Comparison of ENCODE assay signal across 40 cellular contexts in genomic region chr3:40083066-40083465, GRCh38.
"Had no signal": no experiment of that assay in that cellular context is flagged by ENCODE, and none has a peak within 500 bp of the region (broad histone marks: within the 10 kb centered on the region; RNA-seq: fewer than 3 reads in every experiment).

No MANE protein-coding gene starts in this region.

- H3K27ac Mint-ChIP-seq: activated CD4-positive, alpha-beta memory T cell treated with anti-CD3 and anti-CD28 coated beads, Interleukin-2, amount 10 ng/mL, durations not matched to agents 7 days and 5 days; activated CD4-positive, alpha-beta T cell treated with anti-CD3 and anti-CD28 coated beads for 36 hours; activated CD4-positive, alpha-beta T cell treated with anti-CD3 and anti-CD28 coated beads, Interleukin-2, amount 10 ng/mL, durations not matched to agents 7 days and 5 days; activated CD8-positive, alpha-beta memory T cell treated with anti-CD3 and anti-CD28 coated beads, Interleukin-2, amount 10 ng/mL, durations not matched to agents 7 days and 5 days; activated CD8-positive, alpha-beta T cell treated with anti-CD3 and anti-CD28 coated beads, Interleukin-2, amount 10 ng/mL, durations not matched to agents 7 days and 5 days; activated naive CD4-positive, alpha-beta T cell treated with anti-CD3 and anti-CD28 coated beads for 36 hours; activated naive CD4-positive, alpha-beta T cell treated with anti-CD3 and anti-CD28 coated beads, Interleukin-2, amount 50 U/mL, for 72 hours; activated naive CD8-positive, alpha-beta T cell treated with anti-CD3 and anti-CD28 coated beads for 36 hours; activated T-cell treated with anti-CD3 and anti-CD28 coated beads, Interleukin-2, amount 50 U/mL, for 72 hours; activated T-helper 1 cell treated with anti-CD3 and anti-CD28 coated beads, Interleukin-12 subunit alpha, Interleukin-12 subunit beta, Interleukin-2, Interleukin-4 antibody, amounts not matched to agents 30 ng/mL and 10 ng/mL and 1 ng/mL, durations not matched to agents 14 hours and 24 hours and 36 hours; activated T-helper 17 cell treated with anti-CD3 and anti-CD28 coated beads, Interleukin-2, amount 50 U/mL, for 72 hours; T-helper 1 cell treated with Interleukin-12 subunit alpha and Interleukin-12 subunit beta and Interleukin-4 antibody, amounts not matched to agents 30 μg/mL and 1 μg/mL, for 36 hours; T-helper 2 cell treated with Interferon-gamma antibody and Interleukin-4, amounts not matched to agents 5 μg/mL and 100 μg/mL, for 36 hours; WTC11 had no signal

- H3K4me3 Mint-ChIP-seq: activated CD4-positive, alpha-beta memory T cell treated with anti-CD3 and anti-CD28 coated beads, Interleukin-2, amount 10 ng/mL, durations not matched to agents 7 days and 5 days; activated CD4-positive, alpha-beta T cell treated with anti-CD3 and anti-CD28 coated beads for 36 hours; activated CD4-positive, alpha-beta T cell treated with anti-CD3 and anti-CD28 coated beads, Interleukin-2, amount 10 ng/mL, durations not matched to agents 7 days and 5 days; activated CD8-positive, alpha-beta memory T cell treated with anti-CD3 and anti-CD28 coated beads, Interleukin-2, amount 10 ng/mL, durations not matched to agents 7 days and 5 days; activated CD8-positive, alpha-beta T cell treated with anti-CD3 and anti-CD28 coated beads, Interleukin-2, amount 10 ng/mL, durations not matched to agents 7 days and 5 days; activated naive CD4-positive, alpha-beta T cell treated with anti-CD3 and anti-CD28 coated beads for 36 hours; activated naive CD8-positive, alpha-beta T cell treated with anti-CD3 and anti-CD28 coated beads for 36 hours; activated T-cell treated with anti-CD3 and anti-CD28 coated beads, Interleukin-2, amount 50 U/mL, for 4 hours; activated T-cell treated with anti-CD3 and anti-CD28 coated beads, Interleukin-2, amount 50 U/mL, for 72 hours; activated T-helper 1 cell treated with anti-CD3 and anti-CD28 coated beads, Interleukin-12 subunit alpha, Interleukin-12 subunit beta, Interleukin-2, Interleukin-4 antibody, amounts not matched to agents 30 ng/mL and 10 ng/mL and 1 ng/mL, durations not matched to agents 14 hours and 24 hours and 36 hours; activated T-helper 17 cell treated with anti-CD3 and anti-CD28 coated beads, Interleukin-2, amount 50 U/mL, for 72 hours; central memory CD8-positive, alpha-beta T cell; T-helper 1 cell treated with Interleukin-12 subunit alpha and Interleukin-12 subunit beta and Interleukin-4 antibody, amounts not matched to agents 30 μg/mL and 1 μg/mL, for 36 hours; T-helper 2 cell treated with Interferon-gamma antibody and Interleukin-4, amounts not matched to agents 5 μg/mL and 100 μg/mL, for 36 hours; WTC11 had no signal

- H3K36me3 ChIP-seq: adrenal gland, brain microvascular endothelial cell, cardiac muscle cell, WERI-Rb-1 had no signal

- H3K9me3 Mint-ChIP-seq: activated T-helper 1 cell treated with anti-CD3 and anti-CD28 coated beads, Interleukin-12 subunit alpha, Interleukin-12 subunit beta, Interleukin-2, Interleukin-4 antibody, amounts not matched to agents 30 ng/mL and 10 ng/mL and 1 ng/mL, durations not matched to agents 14 hours and 24 hours and 36 hours; activated T-helper 17 cell treated with anti-CD3 and anti-CD28 coated beads, Interleukin-2, amount 50 U/mL, for 72 hours; T-helper 1 cell treated with Interleukin-12 subunit alpha and Interleukin-12 subunit beta and Interleukin-4 antibody, amounts not matched to agents 30 μg/mL and 1 μg/mL, for 36 hours; T-helper 2 cell treated with Interferon-gamma antibody and Interleukin-4, amounts not matched to agents 5 μg/mL and 100 μg/mL, for 36 hours had no signal

- H3K4me1 ChIP-seq: adrenal gland had no signal

- FAIRE-seq: astrocyte, bronchial epithelial cell, TTC549 had no signal

- H3K4me1 Mint-ChIP-seq: activated CD4-positive, alpha-beta memory T cell treated with anti-CD3 and anti-CD28 coated beads, Interleukin-2, amount 10 ng/mL, durations not matched to agents 7 days and 5 days; activated CD4-positive, alpha-beta T cell treated with anti-CD3 and anti-CD28 coated beads for 36 hours; activated CD4-positive, alpha-beta T cell treated with anti-CD3 and anti-CD28 coated beads, Interleukin-2, amount 10 ng/mL, durations not matched to agents 7 days and 5 days; activated CD8-positive, alpha-beta memory T cell treated with anti-CD3 and anti-CD28 coated beads, Interleukin-2, amount 10 ng/mL, durations not matched to agents 7 days and 5 days; activated naive CD8-positive, alpha-beta T cell treated with anti-CD3 and anti-CD28 coated beads for 36 hours; activated T-helper 17 cell treated with anti-CD3 and anti-CD28 coated beads, Interleukin-2, amount 50 U/mL, for 72 hours; central memory CD8-positive, alpha-beta T cell; WTC11 had no signal

- H3K9me3 ChIP-seq: adrenal gland, body of pancreas had no signal

- H3K4me3 ChIP-seq: adrenal gland, body of pancreas, cardiac muscle cell had no signal

- H3K27ac ChIP-seq: adrenal gland, body of pancreas, brain microvascular endothelial cell, cardiac muscle cell, WERI-Rb-1 had no signal

- H3K27me3 Mint-ChIP-seq: activated CD4-positive, alpha-beta memory T cell treated with anti-CD3 and anti-CD28 coated beads, Interleukin-2, amount 10 ng/mL, durations not matched to agents 7 days and 5 days; activated CD8-positive, alpha-beta memory T cell treated with anti-CD3 and anti-CD28 coated beads, Interleukin-2, amount 10 ng/mL, durations not matched to agents 7 days and 5 days; activated naive CD8-positive, alpha-beta T cell treated with anti-CD3 and anti-CD28 coated beads for 36 hours; central memory CD8-positive, alpha-beta T cell had no signal

- DNase-seq: activated CD4-positive, alpha-beta memory T cell treated with anti-CD3 and anti-CD28 coated beads, Interleukin-2, amount 10 ng/mL, durations not matched to agents 7 days and 5 days; activated CD4-positive, alpha-beta T cell treated with anti-CD3 and anti-CD28 coated beads for 1 hour; activated CD4-positive, alpha-beta T cell treated with anti-CD3 and anti-CD28 coated beads for 36 hours; activated CD4-positive, alpha-beta T cell treated with anti-CD3 and anti-CD28 coated beads, Interleukin-2, amount 10 ng/mL, durations not matched to agents 7 days and 5 days; activated CD4-positive, alpha-beta T cell treated with anti-CD3 and anti-CD28 coated beads, Interleukin-2, amount 50 U/mL, for 48 hours; activated CD4-positive, CD25-positive, alpha-beta regulatory T cell; activated CD8-positive, alpha-beta memory T cell treated with anti-CD3 and anti-CD28 coated beads for 24 hours; activated CD8-positive, alpha-beta memory T cell treated with anti-CD3 and anti-CD28 coated beads, Interleukin-2, amount 10 ng/mL, durations not matched to agents 7 days and 5 days; activated CD8-positive, alpha-beta memory T cell treated with anti-CD3 and anti-CD28 coated beads, Interleukin-2, amount 50 U/mL, for 48 hours; activated CD8-positive, alpha-beta T cell treated with anti-CD3 and anti-CD28 coated beads, Interleukin-2, amount 10 ng/mL, durations not matched to agents 7 days and 5 days; activated effector memory CD4-positive, alpha-beta T cell treated with anti-CD3 and anti-CD28 coated beads, Interleukin-2, amount 50 U/mL, for 16 hours; activated gamma-delta T cell treated with Interleukin-2 at 50 U/mL for 16 hours; activated naive CD4-positive, alpha-beta T cell; activated naive CD4-positive, alpha-beta T cell treated with anti-CD3 and anti-CD28 coated beads for 36 hours; activated naive CD4-positive, alpha-beta T cell treated with anti-CD3 and anti-CD28 coated beads, Interleukin-2, amount 50 U/mL, for 16 hours; activated naive CD8-positive, alpha-beta T cell treated with anti-CD3 and anti-CD28 coated beads for 36 hours; activated T-cell treated with anti-CD3 and anti-CD28 coated beads, Interleukin-2, amount 50 U/mL, for 4 hours; activated T-cell treated with anti-CD3 and anti-CD28 coated beads, Interleukin-2, amount 50 U/mL, for 72 hours; adrenal gland; amniotic stem cell; aorta; body of pancreas; brain microvascular endothelial cell; caudate nucleus; cerebellar nuclear complex; T-helper 1 cell; T-helper 2 cell; T-helper 9 cell; WERI-Rb-1 had no signal

- H3K36me3 Mint-ChIP-seq: activated CD8-positive, alpha-beta memory T cell treated with anti-CD3 and anti-CD28 coated beads, Interleukin-2, amount 10 ng/mL, durations not matched to agents 7 days and 5 days; activated naive CD4-positive, alpha-beta T cell treated with anti-CD3 and anti-CD28 coated beads, Interleukin-2, amount 50 U/mL, for 72 hours; activated naive CD8-positive, alpha-beta T cell treated with anti-CD3 and anti-CD28 coated beads for 36 hours; WTC11 had no signal
